12 cellular contexts compared by ENCODE assay signal in the genomic region with DNA sequence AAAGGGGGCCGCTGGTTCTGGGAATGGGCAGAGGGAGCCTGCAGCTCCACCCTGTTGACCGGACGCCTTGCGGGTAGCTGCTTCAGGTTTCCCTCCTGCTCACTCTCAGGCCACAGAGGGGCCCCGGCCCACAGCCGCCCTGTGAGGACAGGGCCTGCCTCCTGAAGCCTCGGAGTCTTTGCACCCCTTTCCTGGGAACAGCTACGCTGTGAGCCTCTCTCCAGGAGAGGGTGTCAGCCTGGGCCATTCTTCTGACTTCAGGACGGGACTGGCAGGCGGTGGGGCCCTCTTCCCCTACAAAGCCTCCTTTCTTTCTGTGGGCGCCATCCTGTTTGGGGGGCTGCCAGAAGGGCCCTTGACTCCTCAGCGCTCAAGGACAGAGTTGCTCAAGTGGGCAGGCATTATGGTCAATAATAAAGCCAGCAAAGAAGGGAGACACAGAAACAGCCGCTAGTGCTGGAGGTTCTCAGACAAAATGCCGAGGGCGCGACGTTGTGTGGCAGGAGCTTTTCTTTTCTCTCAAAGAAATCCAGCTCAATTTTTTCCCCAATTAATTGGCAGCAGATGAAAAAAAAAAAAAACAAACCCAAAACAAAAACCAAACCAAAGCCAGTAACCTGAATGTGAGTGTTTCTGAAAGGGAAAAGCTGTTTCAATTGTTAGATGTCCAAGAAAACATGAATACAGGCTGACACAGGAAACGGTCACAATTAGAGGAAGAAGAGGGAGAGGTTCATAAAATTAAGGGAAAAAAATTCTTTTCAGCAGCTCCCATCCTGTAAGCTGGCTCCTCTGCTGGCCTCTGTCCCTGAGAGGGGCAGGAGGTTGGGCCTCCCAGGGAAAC. TPM values are rescaled to one million over a fixed set of nuclear protein-coding genes. Genes with fewer than 3 reads are reported as not detected.
DNase-seq lines count a peak whose midpoint lies in the region; ATAC-seq and TF ChIP-seq lines count a peak whose summit lies in the region.
"Had no signal": no experiment of that assay in that cellular context is flagged by ENCODE, and none has a peak within 500 bp of the region (broad histone marks: within the 10 kb centered on the region; RNA-seq: fewer than 3 reads in every experiment).

No MANE protein-coding gene starts in this region.

- H3K27ac ChIP-seq in osteoblast (ENCODE audit: low read depth, low read length) (no peak overlapping the region), upper lobe of left lung (peak overlapping the region; percentile 35 to 83 (median 72))

- H2AFZ ChIP-seq in osteoblast (ENCODE audit: low read length), result no peak overlapping the region

- WGBS in upper lobe of left lung, 2 donors, result 41 to 67% methylated on average over 7 to 18 of the region's 18 CpGs

- TF ChIP-seq CTCF in osteoblast (IDR thresholded peaks at IDR 0.05; ENCODE audit: extremely low read depth, low read depth, low read length) (no peak), upper lobe of left lung (IDR thresholded peaks at IDR 0.05) (no peak)

- no peaks in the 10 kb centered on the region for H3K27me3 ChIP-seq in osteoblast (ENCODE audit: insufficient read depth, low read length)
- H3K27me3 ChIP-seq in upper lobe of left lung, result no peaks in the 10 kb centered on the region

- TF ChIP-seq EP300 in upper lobe of left lung (IDR thresholded peaks at IDR 0.05), result no peak

- peak; percentile 51 for DNase-seq in activated effector memory CD4-positive, alpha-beta T cell treated with anti-CD3 and anti-CD28 coated beads, Interleukin-2, amount 50 U/mL, for 16 hours
- DNase-seq in activated effector memory CD4-positive, alpha-beta T cell treated with Interleukin-2 at 50 U/mL for 16 hours, result no peak
- DNase-seq in left ventricle myocardium superior (no peak), osteoblast (ENCODE audit: insufficient read length, low spot score, missing footprints) (peak; percentile 66), upper lobe of left lung (no peak), NCI-H748 (lab: John Stamatoyannopoulos, UW; ENCODE audit: unreplicated experiment) (no peak)
- no peak for DNase-seq in activated CD8-positive, alpha-beta memory T cell treated with anti-CD3 and anti-CD28 coated beads, Interleukin-2, amount 10 ng/mL, durations not matched to agents 7 days and 5 days
- DNase-seq: mesendoderm, NCI-H1694 treated with DMSO at 0.1 percent for 48 hours had no signal

- peaks cover 5% of the 10 kb centered on the region for H3K4me1 Mint-ChIP-seq in activated T-helper 17 cell treated with anti-CD3 and anti-CD28 coated beads, Interleukin-2, amount 50 U/mL, for 72 hours
- H3K4me1 Mint-ChIP-seq in activated CD8-positive, alpha-beta memory T cell treated with anti-CD3 and anti-CD28 coated beads, Interleukin-2, amount 10 ng/mL, durations not matched to agents 7 days and 5 days, result peaks cover 2% of the 10 kb centered on the region

- no peaks in the 10 kb centered on the region for H3K36me3 Mint-ChIP-seq in activated T-helper 17 cell treated with anti-CD3 and anti-CD28 coated beads, Interleukin-2, amount 50 U/mL, for 72 hours (ENCODE audit: low read depth)
- no peaks in the 10 kb centered on the region for H3K36me3 Mint-ChIP-seq in activated CD8-positive, alpha-beta memory T cell treated with anti-CD3 and anti-CD28 coated beads, Interleukin-2, amount 10 ng/mL, durations not matched to agents 7 days and 5 days
- H3K36me3 Mint-ChIP-seq: WTC11 had no signal

- no peak overlapping the region for H3K4me3 Mint-ChIP-seq in activated T-helper 17 cell treated with anti-CD3 and anti-CD28 coated beads, Interleukin-2, amount 50 U/mL, for 72 hours
- no peak overlapping the region for H3K4me3 Mint-ChIP-seq in activated CD8-positive, alpha-beta memory T cell treated with anti-CD3 and anti-CD28 coated beads, Interleukin-2, amount 10 ng/mL, durations not matched to agents 7 days and 5 days
- H3K4me3 Mint-ChIP-seq: WTC11 had no signal

- H3K27ac Mint-ChIP-seq in activated T-helper 17 cell treated with anti-CD3 and anti-CD28 coated beads, Interleukin-2, amount 50 U/mL, for 72 hours, result no peak overlapping the region
- H3K27ac Mint-ChIP-seq in activated CD8-positive, alpha-beta memory T cell treated with anti-CD3 and anti-CD28 coated beads, Interleukin-2, amount 10 ng/mL, durations not matched to agents 7 days and 5 days, result no peak overlapping the region
- H3K27ac Mint-ChIP-seq: WTC11 had no signal

- intact Hi-C loops in left ventricle myocardium superior (cut with micrococcal nuclease), result loop anchor here (5.0 to 10.0 kb wide), 2 partner anchors 58 to 246 kb away; no protein-coding TSS in a partner anchor

- H3K4me3 ChIP-seq in osteoblast (ENCODE audit: insufficient read depth, low read length) (no peak overlapping the region), upper lobe of left lung (no peak overlapping the region)
- H3K4me3 ChIP-seq: thoracic aorta had no signal

- TF ChIP-seq POLR2A in upper lobe of left lung (IDR thresholded peaks at IDR 0.05), result no peak

- H4K20me1 ChIP-seq in osteoblast (ENCODE audit: insufficient read depth, low read length), result no peaks in the 10 kb centered on the region

- no peak overlapping the region for H3K4me2 ChIP-seq in osteoblast (ENCODE audit: insufficient read depth, low read length)

- ATAC-seq in left ventricle myocardium superior, result peak; percentile 6
- ATAC-seq in upper lobe of left lung (ENCODE audit: low FRiP score in 2 of 2), result no peak
- ATAC-seq in activated T-helper 17 cell treated with anti-CD3 and anti-CD28 coated beads, Interleukin-2, amount 50 U/mL, for 72 hours (replicated peaks), result no peak
- no peak for ATAC-seq in activated CD8-positive, alpha-beta memory T cell treated with anti-CD3 and anti-CD28 coated beads, Interleukin-2, amount 10 ng/mL, durations not matched to agents 7 days and 5 days
- ATAC-seq: WTC11 had no signal

- H3K9me3 ChIP-seq in osteoblast (ENCODE audit: low read depth, low read length) (no peaks in the 10 kb centered on the region), upper lobe of left lung (no peaks in the 10 kb centered on the region)
- H3K9me3 ChIP-seq: thoracic aorta had no signal

- H3K36me3 ChIP-seq in osteoblast (ENCODE audit: insufficient read depth, low read length), result peaks cover 16% of the 10 kb centered on the region
- H3K36me3 ChIP-seq in upper lobe of left lung, result peaks cover 0 to 8% (median 2%) of the 10 kb centered on the region in 4 donors

- peaks cover 4% of the 10 kb centered on the region for H3K27me3 Mint-ChIP-seq in activated T-helper 17 cell treated with anti-CD3 and anti-CD28 coated beads, Interleukin-2, amount 50 U/mL, for 72 hours
- H3K27me3 Mint-ChIP-seq in activated CD8-positive, alpha-beta memory T cell treated with anti-CD3 and anti-CD28 coated beads, Interleukin-2, amount 10 ng/mL, durations not matched to agents 7 days and 5 days, result no peaks in the 10 kb centered on the region

- H3K79me2 ChIP-seq in osteoblast (ENCODE audit: insufficient read depth, low read length), result no peaks in the 10 kb centered on the region

- CTCF ChIA-PET in activated CD8-positive, alpha-beta memory T cell treated with anti-CD3 and anti-CD28 coated beads, Interleukin-2, amount 10 ng/mL, durations not matched to agents 7 days and 5 days (lab: Charles Lee), result interaction anchor here (0.9 to 1.9 kb wide), 2 partner anchors 12 to 135 kb away, joined by 3 to 5 read pairs; no protein-coding TSS in a partner anchor

- H3K4me1 ChIP-seq in osteoblast (ENCODE audit: insufficient read depth, low read length) (no peaks in the 10 kb centered on the region), upper lobe of left lung (peaks cover 21 to 48% (median 37%) of the 10 kb centered on the region in 4 donors)

- H3K9me3 Mint-ChIP-seq in activated T-helper 17 cell treated with anti-CD3 and anti-CD28 coated beads, Interleukin-2, amount 50 U/mL, for 72 hours, result no peaks in the 10 kb centered on the region
- no peaks in the 10 kb centered on the region for H3K9me3 Mint-ChIP-seq in activated CD8-positive, alpha-beta memory T cell treated with anti-CD3 and anti-CD28 coated beads, Interleukin-2, amount 10 ng/mL, durations not matched to agents 7 days and 5 days (ENCODE audit: low read depth)
- H3K9me3 Mint-ChIP-seq: WTC11 had no signal

RNA-seq across cellular contexts. Expression of a gene that starts 12.8 kb away (rescaled TPM):
- total RNA-seq in left ventricle myocardium superior (23.0 TPM), osteoblast (114 and 119 TPM in 2 replicates), upper lobe of left lung (10 to 100 TPM; 19.4 to 51.4 (median 31.9) TPM)
- total RNA-seq in activated T-helper 17 cell treated with anti-CD3 and anti-CD28 coated beads, Interleukin-2, amount 50 U/mL, for 72 hours, result 10 to 100 TPM; 20.4 to 34.7 TPM
- 10 to 100 TPM; 28.3 to 30.0 TPM for total RNA-seq in activated CD8-positive, alpha-beta memory T cell treated with anti-CD3 and anti-CD28 coated beads, Interleukin-2, amount 10 ng/mL, durations not matched to agents 7 days and 5 days

Comparison
In these comparisons a context has a peak if more than half of its experiments do, and no peak if none do; other contexts are left out.
1. DNase-seq: peak in activated effector memory CD4-positive, alpha-beta T cell treated with anti-CD3 and anti-CD28 coated beads, Interleukin-2, amount 50 U/mL, for 16 hours (single experiment) and osteoblast (single experiment); none in activated effector memory CD4-positive, alpha-beta T cell treated with Interleukin-2 at 50 U/mL for 16 hours (single experiment), left ventricle myocardium superior (single experiment), upper lobe of left lung (0 of 2), activated CD8-positive, alpha-beta memory T cell treated with anti-CD3 and anti-CD28 coated beads, Interleukin-2, amount 10 ng/mL, durations not matched to agents 7 days and 5 days (single experiment) and NCI-H748 (single experiment).